Comparison of ENCODE assay signal across 18 cellular contexts in the genomic region with DNA sequence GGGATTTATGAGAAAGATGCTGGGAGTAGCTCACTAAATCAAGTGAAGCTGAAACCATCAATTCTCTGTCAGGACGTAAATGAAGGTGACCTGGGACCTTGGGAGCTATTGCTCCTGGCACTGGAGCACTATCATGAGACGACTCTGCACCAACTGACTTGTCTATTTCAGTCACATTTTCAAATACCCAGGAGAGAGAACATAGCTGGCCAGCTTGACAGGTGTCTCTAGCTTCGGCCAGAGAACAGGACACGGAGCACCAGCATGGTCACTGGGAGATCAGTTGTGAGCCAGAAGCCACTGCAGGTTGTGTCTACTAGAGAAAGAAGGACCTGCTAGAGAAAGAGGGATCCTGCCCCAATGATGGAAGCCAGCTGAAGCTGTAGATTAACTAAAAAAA. TPM values are rescaled to one million over a fixed set of nuclear protein-coding genes. Genes with fewer than 3 reads are reported as not detected.
A peak's percentile ranks its signal among the peaks of the same experiment; 100 is the strongest.
DNase-seq lines count a peak whose midpoint lies in the region; ATAC-seq and TF ChIP-seq lines count a peak whose summit lies in the region.
"Had no signal": no experiment of that assay in that cellular context is flagged by ENCODE, and none has a peak within 500 bp of the region (broad histone marks: within the 10 kb centered on the region; RNA-seq: fewer than 3 reads in every experiment).

No MANE protein-coding gene starts in this region.

- no peaks in the 10 kb centered on the region for H3K27me3 Mint-ChIP-seq in activated naive CD8-positive, alpha-beta T cell treated with anti-CD3 and anti-CD28 coated beads for 36 hours

- H3K9me3 ChIP-seq in gastrocnemius medialis, result no peaks in the 10 kb centered on the region

- TF ChIP-seq CTCF in gastrocnemius medialis (IDR thresholded peaks at IDR 0.05 in 4 of 5, conservative IDR thresholded peaks at IDR 0.05 in 1 of 5), result no peak

- H3K36me3 Mint-ChIP-seq in activated naive CD8-positive, alpha-beta T cell treated with anti-CD3 and anti-CD28 coated beads for 36 hours, result no peaks in the 10 kb centered on the region
- H3K36me3 Mint-ChIP-seq: CD4-positive, alpha-beta memory T cell had no signal

- peak overlapping the region in 2 of 4 donors; percentile 12 to 60 for H3K27ac ChIP-seq in gastrocnemius medialis
- H3K27ac ChIP-seq: GM23248 had no signal

- no peak overlapping the region for H3K4me3 Mint-ChIP-seq in activated naive CD8-positive, alpha-beta T cell treated with anti-CD3 and anti-CD28 coated beads for 36 hours
- H3K4me3 Mint-ChIP-seq: CD4-positive, alpha-beta memory T cell had no signal

- H3K4me1 ChIP-seq in gastrocnemius medialis, result peaks cover 6 to 15% of the 10 kb centered on the region in 2 donors

- H3K36me3 ChIP-seq in gastrocnemius medialis, result no peaks in the 10 kb centered on the region

- no peaks in the 10 kb centered on the region for H3K27me3 ChIP-seq in gastrocnemius medialis

- TF ChIP-seq POLR2A in gastrocnemius medialis (IDR thresholded peaks at IDR 0.05), result no peak

- peaks cover 7% of the 10 kb centered on the region for H3K4me1 Mint-ChIP-seq in activated naive CD8-positive, alpha-beta T cell treated with anti-CD3 and anti-CD28 coated beads for 36 hours

- peak; percentile 95 to 98 for ATAC-seq in gastrocnemius medialis
- ATAC-seq in HG03520 (IDR thresholded peaks at IDR 0.05; ENCODE audit: unreplicated experiment), result no peak
- ATAC-seq in sciatic nerve, result no peak
- ATAC-seq: GM12878 had no signal

- no peaks in the 10 kb centered on the region for H3K9me3 Mint-ChIP-seq in activated naive CD8-positive, alpha-beta T cell treated with anti-CD3 and anti-CD28 coated beads for 36 hours
- H3K9me3 Mint-ChIP-seq: CD4-positive, alpha-beta memory T cell had no signal

- intact Hi-C loops in gastrocnemius medialis (cut with DNase I; ENCODE audit: low total_unique reads), result no loop called here
- intact Hi-C loops in sciatic nerve (cut with DNase I), result no loop called here

- H3K4me3 ChIP-seq in gastrocnemius medialis, result no peak overlapping the region
- H3K4me3 ChIP-seq: GM12878, GM23248 had no signal

- no peak overlapping the region for H3K27ac Mint-ChIP-seq in activated naive CD8-positive, alpha-beta T cell treated with anti-CD3 and anti-CD28 coated beads for 36 hours
- H3K27ac Mint-ChIP-seq: CD4-positive, alpha-beta memory T cell had no signal

- DNase-seq in cerebellar cortex (ENCODE audit: low spot score), result peak; percentile 53
- peak; percentile 25 for DNase-seq in myocyte (ENCODE audit: low read depth)
- DNase-seq in gastrocnemius medialis, result peak; percentile 60 to 78
- DNase-seq in activated naive CD8-positive, alpha-beta T cell treated with anti-CD3 and anti-CD28 coated beads for 36 hours, result no peak
- DNase-seq in sciatic nerve (ENCODE audit: low spot score), result no peak
- DNase-seq: Calu3; CD4-positive, alpha-beta memory T cell; COR-L47; DMS153; DND-41; GDM1; GM23248; H7; HCEC 1CT had no signal

- in situ Hi-C loops in gastrocnemius medialis (cut with MboI; ENCODE audit: low sequenced_read_pairs in 4 of 4), result no loop called here

RNA-seq across cellular contexts. Expression of gene ATOH7, which starts 17.4 kb away (rescaled TPM):
- total RNA-seq in myocyte, result 0.21 and 1.0 TPM in 2 replicates
- 0.11 TPM for polyA plus RNA-seq in myocyte (2012)
- not detected for total RNA-seq in gastrocnemius medialis
- not detected for total RNA-seq in activated naive CD8-positive, alpha-beta T cell treated with anti-CD3 and anti-CD28 coated beads for 36 hours
- total RNA-seq in sciatic nerve, result 0.22 TPM
- total RNA-seq: A172; A673; Calu3; CD4-positive, alpha-beta memory T cell; GM12878; GM23248; H7 had no signal
- polyA plus RNA-seq: CD4-positive, alpha-beta memory T cell; GM12878; GM23248 had no signal

Comparison
In these comparisons a context has a peak if more than half of its experiments do, and no peak if none do; other contexts are left out.
1. DNase-seq: peak in cerebellar cortex (single experiment), myocyte (single experiment) and gastrocnemius medialis (2 of 2); none in activated naive CD8-positive, alpha-beta T cell treated with anti-CD3 and anti-CD28 coated beads for 36 hours (single experiment) and sciatic nerve (single experiment).
2. ATAC-seq: peak in gastrocnemius medialis (2 of 2); none in HG03520 (single experiment) and sciatic nerve (single experiment).